Comparison of ENCODE assay signal across 10 cellular contexts in genomic region chr15:42107483-42107882, GRCh38. TPM values are rescaled to one million over a fixed set of nuclear protein-coding genes. Genes with fewer than 3 reads are reported as not detected.
A peak's percentile ranks its signal among the peaks of the same experiment; 100 is the strongest.
DNase-seq lines count a peak whose midpoint lies in the region; ATAC-seq and TF ChIP-seq lines count a peak whose summit lies in the region.
"Had no signal": no experiment of that assay in that cellular context is flagged by ENCODE, and none has a peak within 500 bp of the region (broad histone marks: within the 10 kb centered on the region; RNA-seq: fewer than 3 reads in every experiment).

No MANE protein-coding gene starts in this region.

- H3K4me1 ChIP-seq in OCI-LY1 (ENCODE audit: insufficient read depth, low read length, severe bottlenecking) (peaks cover 7% of the 10 kb centered on the region), sigmoid colon (no peaks in the 10 kb centered on the region)

- no peaks in the 10 kb centered on the region for H3K79me2 ChIP-seq in OCI-LY1 (ENCODE audit: insufficient read depth, low read length)

- no peak overlapping the region for H2AFZ ChIP-seq in OCI-LY1 (ENCODE audit: low read length)

- no peaks in the 10 kb centered on the region for H3F3A ChIP-seq in OCI-LY1 (ENCODE audit: insufficient read depth, low read length)

- peak; percentile 52 for DNase-seq in Ammon's horn (ENCODE audit: low spot score)
- peak; percentile 33 to 40 for DNase-seq in hippocampal formation (lab: John Stamatoyannopoulos, UW)
- DNase-seq in sigmoid colon = no peak

- no peak overlapping the region for H3K9ac ChIP-seq in OCI-LY1 (ENCODE audit: low read length)

- H3K27ac ChIP-seq in OCI-LY1 (ENCODE audit: low read depth, low read length, poor library complexity, severe bottlenecking) = no peak overlapping the region
- H3K27ac ChIP-seq in sigmoid colon = no peak overlapping the region
- H3K27ac ChIP-seq: cardiac muscle cell had no signal

- H3K4me2 ChIP-seq in OCI-LY1 (ENCODE audit: low read length) = peak overlapping the region; percentile 20; the same call in 1 of the 2 replicates

- H3K4me3 ChIP-seq in OCI-LY1 (ENCODE audit: low read depth, low read length, poor library complexity, severe bottlenecking) = no peak overlapping the region
- no peak overlapping the region for H3K4me3 ChIP-seq in sigmoid colon
- H3K4me3 ChIP-seq: cardiac muscle cell, thyroid gland had no signal

- H3K9me3 ChIP-seq in OCI-LY1 (ENCODE audit: low read length) (no peaks in the 10 kb centered on the region), sigmoid colon (no peaks in the 10 kb centered on the region)
- H3K9me3 ChIP-seq: thyroid gland had no signal

- H3K36me3 ChIP-seq in OCI-LY1 (ENCODE audit: insufficient read depth, low read length) (no peaks in the 10 kb centered on the region), sigmoid colon (no peaks in the 10 kb centered on the region)
- H3K36me3 ChIP-seq: cardiac muscle cell, thyroid gland had no signal

- H3K9me2 ChIP-seq in OCI-LY1 (ENCODE audit: low read depth, low read length) = no peaks in the 10 kb centered on the region

- no peak for TF ChIP-seq POLR2A in sigmoid colon (IDR thresholded peaks at IDR 0.05)

- H3K27me3 ChIP-seq in OCI-LY1 (ENCODE audit: insufficient read depth, low read length) (0 out of 2 replicates have a peak, but pooled peaks cover 4% of the 10 kb centered on the region), sigmoid colon (peaks cover 0 to 7% (median 0%) of the 10 kb centered on the region in 3 donors)
- H3K27me3 ChIP-seq: cardiac muscle cell, thyroid gland had no signal

- ATAC-seq in GM18867 (IDR thresholded peaks at IDR 0.05; ENCODE audit: unreplicated experiment) (peak; percentile 44), HG03175 (IDR thresholded peaks at IDR 0.05; ENCODE audit: unreplicated experiment) (no peak), GM18907 (IDR thresholded peaks at IDR 0.05; ENCODE audit: unreplicated experiment) (no peak), GM21529 (IDR thresholded peaks at IDR 0.05; ENCODE audit: unreplicated experiment) (no peak)

- no peak for TF ChIP-seq EP300 in sigmoid colon (IDR thresholded peaks at IDR 0.05)

- WGBS in sigmoid colon, 2 donors = 11 to 47% methylated on average over 8 of the region's 8 CpGs

- no peaks in the 10 kb centered on the region for H4K20me1 ChIP-seq in OCI-LY1 (ENCODE audit: insufficient read depth, low read length)

- no peak for TF ChIP-seq CTCF in OCI-LY1 (IDR thresholded peaks at IDR 0.05; ENCODE audit: low read length)
- no peak for TF ChIP-seq CTCF in sigmoid colon (IDR thresholded peaks at IDR 0.05)

- intact Hi-C loops in sigmoid colon (cut with DNase I) = no loop called here

RNA-seq across cellular contexts. Expression of gene PLA2G4D, which starts 13.1 kb away (rescaled TPM):
- total RNA-seq in sigmoid colon = under 1 TPM in 1 of 4 donors, not detected in 3; 0.28 TPM
- under 1 TPM in 2 of 3 donors, not detected in 1; under 0.01 to 0.31 TPM for polyA plus RNA-seq in sigmoid colon
- total RNA-seq: thyroid gland had no signal

RNA-seq across cellular contexts. Expression of gene PLA2G4F, which starts 49.0 kb away (rescaled TPM):
- under 1 TPM in 2 of 4 donors, not detected in 2; under 0.01 to 0.71 TPM for total RNA-seq in sigmoid colon
- polyA plus RNA-seq in sigmoid colon = 10 to 100 TPM in 2 of 3 donors, 1 to 10 TPM in 1; 7.2 to 28.8 (median 12.9) TPM
